In the genomic region with DNA sequence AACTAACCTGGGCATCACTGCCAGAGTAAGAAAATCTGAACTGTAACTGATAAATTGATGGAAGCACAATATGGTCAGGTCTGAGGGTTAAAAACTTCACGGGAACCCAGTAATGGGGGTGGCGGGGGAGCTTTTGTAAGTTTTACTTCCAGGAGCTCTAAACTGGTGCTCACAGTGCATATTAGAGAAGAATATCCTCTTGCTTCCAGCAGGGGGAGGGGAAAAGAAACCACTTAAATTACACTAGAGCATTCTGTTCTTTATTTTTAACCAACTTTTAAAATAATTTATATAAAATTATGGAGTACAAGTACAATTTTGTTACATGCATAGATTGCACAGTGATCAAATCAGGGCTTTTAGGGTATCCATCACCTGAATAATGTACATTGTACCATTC, we compare ENCODE assay signal across 21 cellular contexts. TPM values are rescaled to one million over a fixed set of nuclear protein-coding genes. Genes with fewer than 3 reads are reported as not detected.
A peak's percentile ranks its signal among the peaks of the same experiment; 100 is the strongest.
DNase-seq lines count a peak whose midpoint lies in the region; TF ChIP-seq lines count a peak whose summit lies in the region.
"Had no signal": no experiment of that assay in that cellular context is flagged by ENCODE, and none has a peak within 500 bp of the region (broad histone marks: within the 10 kb centered on the region; RNA-seq: fewer than 3 reads in every experiment).

No MANE protein-coding gene starts in this region.

- H3K9me3 Mint-ChIP-seq in neural progenitor cell = peaks cover 7% of the 10 kb centered on the region

- H3K4me2 ChIP-seq in neural progenitor cell = no peak overlapping the region

- no peak overlapping the region for H3K4me3 ChIP-seq in epithelial cell of esophagus (ENCODE audit: low read length)
- H3K4me3 ChIP-seq in neural progenitor cell = no peak overlapping the region
- H3K4me3 ChIP-seq: lower lobe of right lung, right lobe of liver, suprapubic skin had no signal

- no peak overlapping the region for H3K27ac ChIP-seq in C4-2B
- H3K27ac ChIP-seq in neural progenitor cell = no peak overlapping the region
- H3K27ac ChIP-seq: lower lobe of right lung, right lobe of liver, suprapubic skin had no signal

- H3K79me2 ChIP-seq in neural progenitor cell (ENCODE audit: low read depth) = no peaks in the 10 kb centered on the region

- H3F3A ChIP-seq in neural progenitor cell (ENCODE audit: low read depth) = no peaks in the 10 kb centered on the region

- no peaks in the 10 kb centered on the region for H3K4me1 ChIP-seq in neural progenitor cell
- H3K4me1 ChIP-seq: lower lobe of right lung, right lobe of liver, suprapubic skin had no signal

- no peak overlapping the region for H3K9ac ChIP-seq in neural progenitor cell

- H3K27me3 Mint-ChIP-seq in neural progenitor cell (ENCODE audit: insufficient read depth, low read depth) = no peaks in the 10 kb centered on the region

- peaks cover 4% of the 10 kb centered on the region for H3K4me1 Mint-ChIP-seq in neural progenitor cell
- H3K4me1 Mint-ChIP-seq: stimulated activated effector memory CD8-positive, alpha-beta T cell treated with anti-CD3 and anti-CD28 coated beads, Interleukin-12 subunit alpha, Interleukin-12 subunit beta, amount 100 ng/mL, for 72 hours had no signal

- peak; percentile 11 for TF ChIP-seq CTCF in C4-2B (conservative IDR thresholded peaks at IDR 0.05)
- peak; percentile 28 for TF ChIP-seq CTCF in epithelial cell of esophagus (IDR thresholded peaks at IDR 0.05; ENCODE audit: insufficient read depth, low read depth, low read length, missing control alignments)
- TF ChIP-seq CTCF in neural progenitor cell (IDR thresholded peaks at IDR 0.05) = peak; percentile 37

- no peaks in the 10 kb centered on the region for H3K36me3 ChIP-seq in neural progenitor cell
- H3K36me3 ChIP-seq: lower lobe of right lung, right lobe of liver, suprapubic skin had no signal

- peak; percentile 8 for DNase-seq in NAMALWA (ENCODE audit: low spot score)
- DNase-seq in epithelial cell of esophagus (ENCODE audit: low read depth) = peak; percentile 5
- no peak for DNase-seq in neural progenitor cell (ENCODE audit: low spot score)
- DNase-seq in cerebellar cortex (ENCODE audit: low spot score) = no peak
- DNase-seq in ureter (ENCODE audit: low spot score) = no peak
- DNase-seq in pons (ENCODE audit: low spot score) = no peak
- no peak for DNase-seq in stimulated activated CD4-positive, alpha-beta T cell treated with anti-CD3 and anti-CD28 coated beads, Interleukin-2, amount 100 ng/mL, for 24 hours
- DNase-seq: activated CD4-positive, CD25-positive, alpha-beta regulatory T cell treated with anti-CD3 and anti-CD28 coated beads, Interleukin-2, amount 50 U/mL, for 72 hours; activated CD8-positive, alpha-beta memory T cell treated with anti-CD3 and anti-CD28 coated beads for 24 hours; activated naive CD4-positive, alpha-beta T cell treated with anti-CD3 and anti-CD28 coated beads for 36 hours; activated T-cell treated with anti-CD3 and anti-CD28 coated beads, Interleukin-2, amount 50 U/mL, for 4 hours; CD8-positive, alpha-beta T cell; DMS79; effector memory CD4-positive, alpha-beta T cell; HCEC 1CT; lower lobe of right lung; NCI-H1417; right lobe of liver had no signal

- H4K20me1 ChIP-seq in neural progenitor cell (ENCODE audit: low read depth) = no peaks in the 10 kb centered on the region

- peak overlapping the region; percentile 23 for H3K27ac Mint-ChIP-seq in neural progenitor cell
- H3K27ac Mint-ChIP-seq: activated naive CD4-positive, alpha-beta T cell treated with anti-CD3 and anti-CD28 coated beads for 36 hours; CD8-positive, alpha-beta T cell; stimulated activated effector memory CD8-positive, alpha-beta T cell treated with anti-CD3 and anti-CD28 coated beads, Interleukin-12 subunit alpha, Interleukin-12 subunit beta, amount 100 ng/mL, for 72 hours had no signal

- H3K9me3 ChIP-seq in neural progenitor cell (ENCODE audit: low read depth) = no peaks in the 10 kb centered on the region
- H3K9me3 ChIP-seq: lower lobe of right lung, right lobe of liver, suprapubic skin had no signal

- H3K4me3 Mint-ChIP-seq in neural progenitor cell = no peak overlapping the region
- H3K4me3 Mint-ChIP-seq: activated naive CD4-positive, alpha-beta T cell treated with anti-CD3 and anti-CD28 coated beads for 36 hours; activated T-cell treated with anti-CD3 and anti-CD28 coated beads, Interleukin-2, amount 50 U/mL, for 4 hours; CD8-positive, alpha-beta T cell; stimulated activated effector memory CD8-positive, alpha-beta T cell treated with anti-CD3 and anti-CD28 coated beads, Interleukin-12 subunit alpha, Interleukin-12 subunit beta, amount 100 ng/mL, for 72 hours had no signal

- H2AFZ ChIP-seq in neural progenitor cell (replicated peaks) = no peak overlapping the region

- H3K36me3 Mint-ChIP-seq in neural progenitor cell = no peaks in the 10 kb centered on the region
- H3K36me3 Mint-ChIP-seq: CD8-positive, alpha-beta T cell; stimulated activated effector memory CD8-positive, alpha-beta T cell treated with anti-CD3 and anti-CD28 coated beads, Interleukin-12 subunit alpha, Interleukin-12 subunit beta, amount 100 ng/mL, for 72 hours had no signal

- no peaks in the 10 kb centered on the region for H3K27me3 ChIP-seq in neural progenitor cell
- H3K27me3 ChIP-seq: right lobe of liver, suprapubic skin had no signal

RNA-seq across cellular contexts. Expression of a gene that starts 33.7 kb away (rescaled TPM):
- total RNA-seq in neural progenitor cell (ENCODE audit: low replicate concordance) (4.7 and 9.1 TPM in 2 replicates), ureter (5.5 TPM)

Comparison
In these comparisons a context has a peak if more than half of its experiments do, and no peak if none do; other contexts are left out.
1. DNase-seq: peak in NAMALWA (single experiment) and epithelial cell of esophagus (single experiment); none in neural progenitor cell (single experiment), cerebellar cortex (single experiment), ureter (single experiment), pons (single experiment) and stimulated activated CD4-positive, alpha-beta T cell treated with anti-CD3 and anti-CD28 coated beads, Interleukin-2, amount 100 ng/mL, for 24 hours (0 of 2).
2. Peak in every context shown above with its lines, with median percentiles within 50 percentile points of each other: CTCF ChIP-seq.